ENCODE assay signal across 1 cellular context in genomic region chr2:128317186-128317897, GRCh38.
TF ChIP-seq lines count a peak whose summit lies in the region.

No MANE protein-coding gene starts in this region.

TF ChIP-seq in HepG2, 621 proteins besides CTCF, POLR2A, EP300 and RAD21 (continued from another document and continues in another):
- TF ChIP-seq ZSCAN20 (CRISPR knock-in tag; IDR thresholded peaks at IDR 0.05; ENCODE audit: borderline replicate concordance) = no peak
- TF ChIP-seq ZNF7 (CRISPR knock-in tag; IDR thresholded peaks at IDR 0.05) = no peak
- no peak for TF ChIP-seq ZNF180 (CRISPR knock-in tag; IDR thresholded peaks at IDR 0.05; ENCODE audit: borderline replicate concordance, low read depth)
- no peak for TF ChIP-seq BATF2 (CRISPR knock-in tag; IDR thresholded peaks at IDR 0.05)
- TF ChIP-seq GRHL1 (CRISPR knock-in tag; conservative IDR thresholded peaks at IDR 0.05) = no peak
- TF ChIP-seq E2F2 (CRISPR knock-in tag; IDR thresholded peaks at IDR 0.05; ENCODE audit: borderline replicate concordance) = no peak
- no peak for TF ChIP-seq TSC22D2 (CRISPR knock-in tag; IDR thresholded peaks at IDR 0.05; ENCODE audit: borderline replicate concordance)
- TF ChIP-seq SCMH1 (CRISPR knock-in tag; IDR thresholded peaks at IDR 0.05; ENCODE audit: borderline replicate concordance) = no peak
- TF ChIP-seq, protein P1, sequence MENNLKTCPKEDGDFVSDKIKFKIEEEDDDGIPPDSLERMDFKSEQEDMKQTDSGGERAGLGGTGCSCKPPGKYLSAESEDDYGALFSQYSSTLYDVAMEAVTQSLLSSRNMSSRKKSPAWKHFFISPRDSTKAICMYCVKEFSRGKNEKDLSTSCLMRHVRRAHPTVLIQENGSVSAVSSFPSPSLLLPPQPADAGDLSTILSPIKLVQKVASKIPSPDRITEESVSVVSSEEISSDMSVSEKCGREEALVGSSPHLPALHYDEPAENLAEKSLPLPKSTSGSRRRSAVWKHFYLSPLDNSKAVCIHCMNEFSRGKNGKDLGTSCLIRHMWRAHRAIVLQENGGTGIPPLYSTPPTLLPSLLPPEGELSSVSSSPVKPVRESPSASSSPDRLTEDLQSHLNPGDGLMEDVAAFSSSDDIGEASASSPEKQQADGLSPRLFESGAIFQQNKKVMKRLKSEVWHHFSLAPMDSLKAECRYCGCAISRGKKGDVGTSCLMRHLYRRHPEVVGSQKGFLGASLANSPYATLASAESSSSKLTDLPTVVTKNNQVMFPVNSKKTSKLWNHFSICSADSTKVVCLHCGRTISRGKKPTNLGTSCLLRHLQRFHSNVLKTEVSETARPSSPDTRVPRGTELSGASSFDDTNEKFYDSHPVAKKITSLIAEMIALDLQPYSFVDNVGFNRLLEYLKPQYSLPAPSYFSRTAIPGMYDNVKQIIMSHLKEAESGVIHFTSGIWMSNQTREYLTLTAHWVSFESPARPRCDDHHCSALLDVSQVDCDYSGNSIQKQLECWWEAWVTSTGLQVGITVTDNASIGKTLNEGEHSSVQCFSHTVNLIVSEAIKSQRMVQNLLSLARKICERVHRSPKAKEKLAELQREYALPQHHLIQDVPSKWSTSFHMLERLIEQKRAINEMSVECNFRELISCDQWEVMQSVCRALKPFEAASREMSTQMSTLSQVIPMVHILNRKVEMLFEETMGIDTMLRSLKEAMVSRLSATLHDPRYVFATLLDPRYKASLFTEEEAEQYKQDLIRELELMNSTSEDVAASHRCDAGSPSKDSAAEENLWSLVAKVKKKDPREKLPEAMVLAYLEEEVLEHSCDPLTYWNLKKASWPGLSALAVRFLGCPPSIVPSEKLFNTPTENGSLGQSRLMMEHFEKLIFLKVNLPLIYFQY (CRISPR knock-in tag; IDR thresholded peaks at IDR 0.05; ENCODE audit: borderline replicate concordance) = no peak
- TF ChIP-seq SETDB1 (CRISPR knock-in tag; IDR thresholded peaks at IDR 0.05; ENCODE audit: borderline replicate concordance) = no peak
- no peak for TF ChIP-seq EZH2 (conservative IDR thresholded peaks at IDR 0.05; ENCODE audit: low read depth, low read length)
- peak; percentile 77 for TF ChIP-seq ZNF687 (CRISPR knock-in tag; IDR thresholded peaks at IDR 0.05)
- no peak; the same call in 1 of the 2 replicates for TF ChIP-seq HNF1B (CRISPR knock-in tag; IDR thresholded peaks at IDR 0.05)
- 0 out of 2 replicates have a peak, but pooled peaks have one; percentile 19 for TF ChIP-seq HES4 (CRISPR knock-in tag; IDR thresholded peaks at IDR 0.05; ENCODE audit: borderline replicate concordance)
- no peak for TF ChIP-seq RNF2 (conservative IDR thresholded peaks at IDR 0.05; ENCODE audit: low read depth)
- no peak for TF ChIP-seq MTF1 (CRISPR knock-in tag; IDR thresholded peaks at IDR 0.05)
- TF ChIP-seq ATM (IDR thresholded peaks at IDR 0.05; ENCODE audit: borderline replicate concordance) = no peak
- TF ChIP-seq TP53 (CRISPR knock-in tag; conservative IDR thresholded peaks at IDR 0.05) = no peak
- no peak; the same call in 1 of the 2 replicates for TF ChIP-seq ZNF34 (CRISPR knock-in tag; IDR thresholded peaks at IDR 0.05; ENCODE audit: borderline replicate concordance)
- no peak for TF ChIP-seq BRCA1 (CRISPR knock-in tag; IDR thresholded peaks at IDR 0.05)
- no peak for TF ChIP-seq FOSL2 (CRISPR knock-in tag; IDR thresholded peaks at IDR 0.05)
- TF ChIP-seq IKZF1 (IDR thresholded peaks at IDR 0.05) = no peak
- no peak for TF ChIP-seq KDM6A (CRISPR knock-in tag; IDR thresholded peaks at IDR 0.05; ENCODE audit: low read depth)
- TF ChIP-seq MAFG (CRISPR knock-in tag; IDR thresholded peaks at IDR 0.05) = no peak
- no peak for TF ChIP-seq ZNF724P (CRISPR knock-in tag; IDR thresholded peaks at IDR 0.05; ENCODE audit: borderline replicate concordance)
- no peak for TF ChIP-seq HMG20B (CRISPR knock-in tag; conservative IDR thresholded peaks at IDR 0.05)
- peak; percentile 98 for TF ChIP-seq AGO2 (optimal IDR thresholded peaks at IDR 0.05; ENCODE audit: low read depth, low read length)
- TF ChIP-seq ZNF44 (CRISPR knock-in tag; IDR thresholded peaks at IDR 0.05) = no peak
- 0 out of 2 replicates have a peak, but pooled peaks have one; percentile 77 for TF ChIP-seq ZNF230 (CRISPR knock-in tag; IDR thresholded peaks at IDR 0.05)
- no peak; the same call in 1 of the 2 replicates for TF ChIP-seq HDAC2 (CRISPR knock-in tag; IDR thresholded peaks at IDR 0.05)
- peak; percentile 44; the same call in 1 of the 2 replicates for TF ChIP-seq KMT2A (CRISPR knock-in tag; IDR thresholded peaks at IDR 0.05)
- TF ChIP-seq ZNF562 (CRISPR knock-in tag; IDR thresholded peaks at IDR 0.05; ENCODE audit: borderline replicate concordance) = no peak
- no peak for TF ChIP-seq CHD4 (IDR thresholded peaks at IDR 0.05; ENCODE audit: borderline replicate concordance, low read length)
- no peak for TF ChIP-seq ZNF383 (CRISPR knock-in tag; IDR thresholded peaks at IDR 0.05; ENCODE audit: borderline replicate concordance)
- no peak for TF ChIP-seq MATR3 (CRISPR knock-in tag; IDR thresholded peaks at IDR 0.05)
- TF ChIP-seq TBX3 (IDR thresholded peaks at IDR 0.05; ENCODE audit: borderline replicate concordance) = no peak
- TF ChIP-seq TARDBP (CRISPR knock-in tag; IDR thresholded peaks at IDR 0.05) = 0 out of 2 replicates have a peak, but pooled peaks have one; percentile 41
- no peak for TF ChIP-seq MAFK (conservative IDR thresholded peaks at IDR 0.05 in 1 of 2, IDR thresholded peaks at IDR 0.05 in 1 of 2; ENCODE audit: low read length in 2 of 2)
- no peak for TF ChIP-seq ZNF432 (CRISPR knock-in tag; IDR thresholded peaks at IDR 0.05; ENCODE audit: borderline replicate concordance)
- TF ChIP-seq REPIN1 (CRISPR knock-in tag; IDR thresholded peaks at IDR 0.05; ENCODE audit: borderline replicate concordance, low read depth) = peak; percentile 72; the same call in 1 of the 2 replicates
- no peak for TF ChIP-seq ZNF460 (CRISPR knock-in tag; IDR thresholded peaks at IDR 0.05; ENCODE audit: borderline replicate concordance)
- no peak for TF ChIP-seq ZNF674 (CRISPR knock-in tag; IDR thresholded peaks at IDR 0.05; ENCODE audit: low read depth)
- TF ChIP-seq RBAK (CRISPR knock-in tag; IDR thresholded peaks at IDR 0.05) = no peak; the same call in 1 of the 2 replicates
- TF ChIP-seq SP5 (CRISPR knock-in tag; IDR thresholded peaks at IDR 0.05; ENCODE audit: borderline replicate concordance, low read depth) = peak; percentile 58; the same call in 1 of the 2 replicates
- no peak for TF ChIP-seq NR2F1 (CRISPR knock-in tag; IDR thresholded peaks at IDR 0.05)
- peak; percentile 58; the same call in 1 of the 2 replicates for TF ChIP-seq BCL6 (CRISPR knock-in tag; IDR thresholded peaks at IDR 0.05)
- TF ChIP-seq, protein P2, sequence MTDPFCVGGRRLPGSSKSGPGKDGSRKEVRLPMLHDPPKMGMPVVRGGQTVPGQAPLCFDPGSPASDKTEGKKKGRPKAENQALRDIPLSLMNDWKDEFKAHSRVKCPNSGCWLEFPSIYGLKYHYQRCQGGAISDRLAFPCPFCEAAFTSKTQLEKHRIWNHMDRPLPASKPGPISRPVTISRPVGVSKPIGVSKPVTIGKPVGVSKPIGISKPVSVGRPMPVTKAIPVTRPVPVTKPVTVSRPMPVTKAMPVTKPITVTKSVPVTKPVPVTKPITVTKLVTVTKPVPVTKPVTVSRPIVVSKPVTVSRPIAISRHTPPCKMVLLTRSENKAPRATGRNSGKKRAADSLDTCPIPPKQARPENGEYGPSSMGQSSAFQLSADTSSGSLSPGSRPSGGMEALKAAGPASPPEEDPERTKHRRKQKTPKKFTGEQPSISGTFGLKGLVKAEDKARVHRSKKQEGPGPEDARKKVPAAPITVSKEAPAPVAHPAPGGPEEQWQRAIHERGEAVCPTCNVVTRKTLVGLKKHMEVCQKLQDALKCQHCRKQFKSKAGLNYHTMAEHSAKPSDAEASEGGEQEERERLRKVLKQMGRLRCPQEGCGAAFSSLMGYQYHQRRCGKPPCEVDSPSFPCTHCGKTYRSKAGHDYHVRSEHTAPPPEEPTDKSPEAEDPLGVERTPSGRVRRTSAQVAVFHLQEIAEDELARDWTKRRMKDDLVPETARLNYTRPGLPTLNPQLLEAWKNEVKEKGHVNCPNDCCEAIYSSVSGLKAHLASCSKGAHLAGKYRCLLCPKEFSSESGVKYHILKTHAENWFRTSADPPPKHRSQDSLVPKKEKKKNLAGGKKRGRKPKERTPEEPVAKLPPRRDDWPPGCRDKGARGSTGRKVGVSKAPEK (CRISPR knock-in tag; IDR thresholded peaks at IDR 0.05; ENCODE audit: borderline replicate concordance) = no peak
- no peak for TF ChIP-seq GABPA (IDR thresholded peaks at IDR 0.05; ENCODE audit: low read depth, low read length)
- no peak for TF ChIP-seq GABPA (CRISPR knock-in tag; IDR thresholded peaks at IDR 0.05; ENCODE audit: low read depth)
- TF ChIP-seq, protein P3, sequence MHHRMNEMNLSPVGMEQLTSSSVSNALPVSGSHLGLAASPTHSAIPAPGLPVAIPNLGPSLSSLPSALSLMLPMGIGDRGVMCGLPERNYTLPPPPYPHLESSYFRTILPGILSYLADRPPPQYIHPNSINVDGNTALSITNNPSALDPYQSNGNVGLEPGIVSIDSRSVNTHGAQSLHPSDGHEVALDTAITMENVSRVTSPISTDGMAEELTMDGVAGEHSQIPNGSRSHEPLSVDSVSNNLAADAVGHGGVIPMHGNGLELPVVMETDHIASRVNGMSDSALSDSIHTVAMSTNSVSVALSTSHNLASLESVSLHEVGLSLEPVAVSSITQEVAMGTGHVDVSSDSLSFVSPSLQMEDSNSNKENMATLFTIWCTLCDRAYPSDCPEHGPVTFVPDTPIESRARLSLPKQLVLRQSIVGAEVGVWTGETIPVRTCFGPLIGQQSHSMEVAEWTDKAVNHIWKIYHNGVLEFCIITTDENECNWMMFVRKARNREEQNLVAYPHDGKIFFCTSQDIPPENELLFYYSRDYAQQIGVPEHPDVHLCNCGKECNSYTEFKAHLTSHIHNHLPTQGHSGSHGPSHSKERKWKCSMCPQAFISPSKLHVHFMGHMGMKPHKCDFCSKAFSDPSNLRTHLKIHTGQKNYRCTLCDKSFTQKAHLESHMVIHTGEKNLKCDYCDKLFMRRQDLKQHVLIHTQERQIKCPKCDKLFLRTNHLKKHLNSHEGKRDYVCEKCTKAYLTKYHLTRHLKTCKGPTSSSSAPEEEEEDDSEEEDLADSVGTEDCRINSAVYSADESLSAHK (CRISPR knock-in tag; IDR thresholded peaks at IDR 0.05; ENCODE audit: borderline replicate concordance) = no peak
